In the genomic region with DNA sequence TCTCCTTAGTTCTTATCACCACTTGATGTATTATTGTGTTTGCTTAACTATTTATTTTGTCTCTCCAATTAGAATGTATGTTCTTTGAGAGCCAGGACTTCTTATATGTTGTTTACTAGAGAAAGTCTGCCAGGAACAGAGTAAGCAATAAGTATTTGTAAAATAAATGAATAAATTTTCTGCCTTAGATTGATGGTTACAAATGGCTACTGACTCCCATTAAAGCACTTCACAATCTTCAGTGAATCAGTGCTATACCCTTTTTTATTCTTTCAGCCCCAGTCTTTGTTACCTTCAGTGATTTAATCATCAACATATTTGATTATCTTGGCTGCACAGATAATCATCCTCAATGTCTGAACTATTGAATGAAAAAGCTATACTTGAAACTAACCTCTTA, we compare ENCODE assay signal across 19 cellular contexts.
A peak's percentile ranks its signal among the peaks of the same experiment; 100 is the strongest.
DNase-seq lines count a peak whose midpoint lies in the region; ATAC-seq and TF ChIP-seq lines count a peak whose summit lies in the region.
"Had no signal": no experiment of that assay in that cellular context is flagged by ENCODE, and none has a peak within 500 bp of the region (broad histone marks: within the 10 kb centered on the region; RNA-seq: fewer than 3 reads in every experiment).

No MANE protein-coding gene starts in this region.

- H3K4me3 ChIP-seq in ACC112 (ENCODE audit: low read depth, low read length) (peak overlapping the region; percentile 30; the same call in 1 of the 2 replicates), LNCaP clone FGC (ENCODE audit: low read depth, low read length) (no peak overlapping the region), mammary epithelial cell (replicated peaks in 1 of 3; ENCODE audit: insufficient read depth in 1 of 3, low read depth in 2 of 3, low read length in 3 of 3) (no peak overlapping the region)
- H3K4me3 ChIP-seq in CD8-positive, alpha-beta T cell (ENCODE audit: low read depth, low read length) = no peak overlapping the region
- H3K4me3 ChIP-seq: BLaER1 treated with 17β-estradiol and CSF1 and Interleukin-3, amounts not matched to agents 10 nM and 100 nM; Peyer's patch had no signal

- H3K27ac Mint-ChIP-seq in mesothelial cell of epicardium = peak overlapping the region; percentile 48
- no peak overlapping the region for H3K27ac Mint-ChIP-seq in CD8-positive, alpha-beta T cell
- H3K27ac Mint-ChIP-seq: CD8-positive, alpha-beta memory T cell had no signal

- H3K4me1 ChIP-seq in ACC112 (ENCODE audit: control insufficient read depth, insufficient read depth, low read length, unreplicated experiment) = peaks cover 18% of the 10 kb centered on the region
- H3K4me1 ChIP-seq in mammary epithelial cell (ENCODE audit: insufficient read depth, low read length) = peaks cover 11% of the 10 kb centered on the region
- no peaks in the 10 kb centered on the region for H3K4me1 ChIP-seq in CD8-positive, alpha-beta T cell (ENCODE audit: insufficient read depth, low read length)
- H3K4me1 ChIP-seq: Peyer's patch had no signal

- peak; percentile 58 for DNase-seq in LNCaP clone FGC (ENCODE audit: low read depth)
- no peak for DNase-seq in mammary epithelial cell
- DNase-seq in mesothelial cell of epicardium (ENCODE audit: low spot score in 2 of 2, unreplicated experiment in 2 of 2) = no peak
- DNase-seq in CD8-positive, alpha-beta T cell = no peak
- DNase-seq in left colon = no peak
- DNase-seq in KG1 (lab: John Stamatoyannopoulos, UW) = no peak
- DNase-seq: CD8-positive, alpha-beta memory T cell; DND-41; GOT3; MV-4-11; NCI-H1417; NCI-H187 treated with DMSO at 0.1 percent for 48 hours; NCI-H2227 treated with DMSO at 0.1 percent for 48 hours; NCI-H510A treated with DMSO at 0.1 percent for 48 hours; Peyer's patch had no signal

- H3K36me3 ChIP-seq in ACC112 (ENCODE audit: insufficient read depth, low read length) = no peaks in the 10 kb centered on the region
- no peaks in the 10 kb centered on the region for H3K36me3 ChIP-seq in mammary epithelial cell (ENCODE audit: insufficient read depth, low read length)
- no peaks in the 10 kb centered on the region for H3K36me3 ChIP-seq in CD8-positive, alpha-beta T cell (ENCODE audit: insufficient read depth, low read length)
- H3K36me3 ChIP-seq: BLaER1 treated with 17β-estradiol and CSF1 and Interleukin-3, amounts not matched to agents 10 nM and 100 nM; Peyer's patch had no signal

- H3K9ac ChIP-seq in mammary epithelial cell (ENCODE audit: insufficient read depth, low read length) = no peak overlapping the region
- H3K9ac ChIP-seq: BLaER1 treated with 17β-estradiol and CSF1 and Interleukin-3, amounts not matched to agents 10 nM and 100 nM had no signal

- no TSS peak for BruUV-seq in mammary epithelial cell (replicated peaks; lab: Mats Ljungman, UMichigan)

- peaks cover 12% of the 10 kb centered on the region for H3K4me1 Mint-ChIP-seq in mesothelial cell of epicardium
- H3K4me1 Mint-ChIP-seq in CD8-positive, alpha-beta T cell (ENCODE audit: low read depth) = no peaks in the 10 kb centered on the region
- H3K4me1 Mint-ChIP-seq: CD8-positive, alpha-beta memory T cell had no signal

- H3K27me3 ChIP-seq in ACC112 (ENCODE audit: insufficient read depth, low read length) (no peaks in the 10 kb centered on the region), mammary epithelial cell (ENCODE audit: insufficient read depth, low read length) (no peaks in the 10 kb centered on the region)
- no peaks in the 10 kb centered on the region for H3K27me3 ChIP-seq in CD8-positive, alpha-beta T cell (ENCODE audit: insufficient read depth, low read length)
- H3K27me3 ChIP-seq: BLaER1 treated with 17β-estradiol and CSF1 and Interleukin-3, amounts not matched to agents 10 nM and 100 nM; Peyer's patch had no signal

- no peaks in the 10 kb centered on the region for H3K79me2 ChIP-seq in ACC112 (ENCODE audit: control insufficient read depth, insufficient read depth, low read length, unreplicated experiment)
- H3K79me2 ChIP-seq in mammary epithelial cell (ENCODE audit: insufficient read depth, low read length) = no peaks in the 10 kb centered on the region

- H4K20me1 ChIP-seq in mammary epithelial cell (ENCODE audit: insufficient read depth, low read length) = no peaks in the 10 kb centered on the region
- H4K20me1 ChIP-seq: BLaER1 treated with 17β-estradiol and CSF1 and Interleukin-3, amounts not matched to agents 10 nM and 100 nM had no signal

- TF ChIP-seq CTCF in LNCaP clone FGC (IDR thresholded peaks at IDR 0.05; ENCODE audit: control insufficient read depth, extremely low read depth, insufficient read depth) = no peak
- TF ChIP-seq CTCF in mammary epithelial cell (conservative IDR thresholded peaks at IDR 0.05 in 1 of 2, IDR thresholded peaks at IDR 0.05 in 1 of 2; ENCODE audit: extremely low read depth in 1 of 2, insufficient read depth in 1 of 2, low read depth in 1 of 2, low read length in 2 of 2) = no peak
- no peak for TF ChIP-seq CTCF in mesothelial cell of epicardium (IDR thresholded peaks at IDR 0.05; ENCODE audit: unreplicated experiment)
- TF ChIP-seq CTCF in CD8-positive, alpha-beta T cell (IDR thresholded peaks at IDR 0.05) = no peak

- no peak overlapping the region for H3K4me3 Mint-ChIP-seq in mesothelial cell of epicardium
- no peak overlapping the region for H3K4me3 Mint-ChIP-seq in CD8-positive, alpha-beta T cell
- H3K4me3 Mint-ChIP-seq: CD8-positive, alpha-beta memory T cell had no signal

- ATAC-seq in GM21381 (IDR thresholded peaks at IDR 0.05; ENCODE audit: unreplicated experiment) = no peak
- ATAC-seq in CD8-positive, alpha-beta T cell = no peak
- no peak for ATAC-seq in left colon
- ATAC-seq: Right ventricle myocardium inferior had no signal

- POLR2A ChIA-PET in CD8-positive, alpha-beta T cell (lab: Charles Lee) = no interaction called here

- H3K27me3 Mint-ChIP-seq in mesothelial cell of epicardium (ENCODE audit: low read depth) = no peaks in the 10 kb centered on the region
- H3K27me3 Mint-ChIP-seq in CD8-positive, alpha-beta T cell (ENCODE audit: low read depth) = no peaks in the 10 kb centered on the region
- H3K27me3 Mint-ChIP-seq: CD8-positive, alpha-beta memory T cell had no signal

- no peaks in the 10 kb centered on the region for H3K36me3 Mint-ChIP-seq in mesothelial cell of epicardium
- no peaks in the 10 kb centered on the region for H3K36me3 Mint-ChIP-seq in CD8-positive, alpha-beta T cell
- H3K36me3 Mint-ChIP-seq: CD8-positive, alpha-beta memory T cell had no signal

- CTCF ChIA-PET in mammary epithelial cell (lab: Charles Lee; ENCODE audit: low non-redundant PET) = no interaction called here
- CTCF ChIA-PET in CD8-positive, alpha-beta T cell (lab: Charles Lee) = no interaction called here

- H2AFZ ChIP-seq in ACC112 (ENCODE audit: low read length, unreplicated experiment) (peak overlapping the region; percentile 37), mammary epithelial cell (ENCODE audit: low read depth, low read length) (peak overlapping the region; percentile 86)

- no peaks in the 10 kb centered on the region for H3K9me3 ChIP-seq in mammary epithelial cell (replicated peaks; ENCODE audit: insufficient read depth, low read length)
- no peaks in the 10 kb centered on the region for H3K9me3 ChIP-seq in CD8-positive, alpha-beta T cell (ENCODE audit: low read length)
- H3K9me3 ChIP-seq: BLaER1 treated with 17β-estradiol and CSF1 and Interleukin-3, amounts not matched to agents 10 nM and 100 nM; Peyer's patch had no signal

- in situ Hi-C loops in mammary epithelial cell (cut with MboI; ENCODE audit: low sequenced_read_pairs in 2 of 2) = no loop called here

- peak overlapping the region; percentile 50 for H3K4me2 ChIP-seq in mammary epithelial cell (ENCODE audit: insufficient read depth, low read depth, low read length)
- H3K4me2 ChIP-seq: BLaER1 treated with 17β-estradiol and CSF1 and Interleukin-3, amounts not matched to agents 10 nM and 100 nM had no signal

- dilution Hi-C loops in mammary epithelial cell (cut with HindIII; ENCODE audit: low sequenced_read_pairs) = no loop called here

- H3K9me3 Mint-ChIP-seq in mesothelial cell of epicardium = no peaks in the 10 kb centered on the region
- H3K9me3 Mint-ChIP-seq in CD8-positive, alpha-beta T cell = no peaks in the 10 kb centered on the region

- intact Hi-C loops in mammary epithelial cell (cut with micrococcal nuclease) = no loop called here
- intact Hi-C loops in CD8-positive, alpha-beta T cell (cut with DNase I, micrococcal nuclease) = no loop called here
- intact Hi-C loops in left colon (cut with DNase I, micrococcal nuclease) = no loop called here

- H3K27ac ChIP-seq in ACC112 (ENCODE audit: low read depth, low read length) (peak overlapping the region; percentile 55), mammary epithelial cell (ENCODE audit: insufficient read depth, low read depth, low read length) (no peak overlapping the region)
- no peak overlapping the region for H3K27ac ChIP-seq in CD8-positive, alpha-beta T cell (ENCODE audit: low read depth, low read length)
- H3K27ac ChIP-seq: BLaER1 treated with 17β-estradiol and CSF1 and Interleukin-3, amounts not matched to agents 10 nM and 100 nM; Peyer's patch had no signal
